Comparison of ENCODE assay signal across 8 cellular contexts in genomic region chr12:132828706-132829534, GRCh38. TPM values are rescaled to one million over a fixed set of nuclear protein-coding genes. Genes with fewer than 3 reads are reported as not detected.
DNase-seq lines count a peak whose midpoint lies in the region; ATAC-seq and TF ChIP-seq lines count a peak whose summit lies in the region.

Gene GOLGA3, minus strand, starts transcription at chr12:132828869. Its CDS starts 6,741 bp downstream, at chr12:132822128.

- TF ChIP-seq EP300 in gastroesophageal sphincter (IDR thresholded peaks at IDR 0.05) = no peak

- H3K27ac ChIP-seq in gastroesophageal sphincter (peak within 1 kb of the TSS; percentile 78 to 96 (median 95)), neutrophil (peak within 1 kb of the TSS; percentile 98)

- peak; percentile 98 for ATAC-seq in gastroesophageal sphincter

- H3K36me3 ChIP-seq in gastroesophageal sphincter (peaks cover 0 to 55% of the 10 kb centered on the region in 2 donors), neutrophil (peaks cover 36% of the 10 kb centered on the region)

- in situ Hi-C loops in SK-MEL-5 (cut with HindIII; ENCODE audit: low pct_unique_long_range_greater_than_20kb, low sequenced_read_pairs) = no loop called here

- TF ChIP-seq CTCF in HFF-Myc (IDR thresholded peaks at IDR 0.05; ENCODE audit: low read depth, low read length, missing control alignments) (no peak), gastroesophageal sphincter (IDR thresholded peaks at IDR 0.05) (no peak), neutrophil (IDR thresholded peaks at IDR 0.05) (no peak), subcutaneous adipose tissue (IDR thresholded peaks at IDR 0.05; ENCODE audit: low read depth) (no peak)

- 5 to 39% methylated on average over 3 to 22 of the region's 78 CpGs for WGBS in gastroesophageal sphincter (ENCODE audit: low coverage in 1 of 2), 2 donors

- H3K9me3 ChIP-seq in gastroesophageal sphincter = no peaks in the 10 kb centered on the region
- H3K9me3 ChIP-seq in neutrophil = no peaks in the 10 kb centered on the region

- H3K4me1 ChIP-seq in gastroesophageal sphincter (peaks cover 0 to 32% (median 9%) of the 10 kb centered on the region in 3 donors), neutrophil (ENCODE audit: control insufficient read depth in 1 of 2, insufficient read depth in 1 of 2, low read depth in 1 of 2, low read length in 1 of 2) (peaks cover 13 to 16% of the 10 kb centered on the region in 2 experiments)

- H3K27me3 ChIP-seq in gastroesophageal sphincter (no peaks in the 10 kb centered on the region), neutrophil (no peaks in the 10 kb centered on the region)

- H3K4me3 ChIP-seq in HFF-Myc (replicated peaks; ENCODE audit: low read depth, low read length) (peak within 1 kb of the TSS; percentile 97), gastroesophageal sphincter (peak within 1 kb of the TSS; percentile 70 to 86), neutrophil (ENCODE audit: low read depth in 1 of 2, low read length in 1 of 2) (peak within 1 kb of the TSS; percentile 81 to 82)

- DNase-seq in GM04503 (ENCODE audit: low read depth) (peak; percentile 63), HFF-Myc (ENCODE audit: extremely low read depth, low read depth) (peak; percentile 72), NAMALWA (ENCODE audit: low spot score) (peak; percentile 94), SK-MEL-5 (ENCODE audit: low read depth, low spot score) (peak; percentile 94)
- peak; percentile 94 for DNase-seq in activated naive CD4-positive, alpha-beta T cell treated with Interleukin-2 at 50 U/mL for 16 hours

- peak in 1 of 2 donors; percentile 64 for TF ChIP-seq POLR2A in gastroesophageal sphincter (IDR thresholded peaks at IDR 0.05)

RNA-seq across cellular contexts. Expression of gene GOLGA3, which starts in this region (rescaled TPM):
- 37.7 and 44.4 TPM in 2 replicates for total RNA-seq in SK-MEL-5 (2014; rRNA removed; shearing (Covaris generic))
- polyA plus RNA-seq in SK-MEL-5 (2015; cell fraction: cytosol; rRNA removed) = 39.4 and 54.5 TPM in 2 replicates
- 52.9 and 61.7 TPM in 2 replicates for polyA plus RNA-seq in SK-MEL-5 (2015; cell fraction: nucleus; rRNA removed)
- 100 to 1,000 TPM in 1 of 4 donors, 10 to 100 TPM in 3; 54.8 to 126 (median 74.1) TPM for total RNA-seq in gastroesophageal sphincter
- total RNA-seq in subcutaneous adipose tissue = 10 to 100 TPM; 45.9 to 86.8 (median 60.4) TPM

Comparison
In these comparisons a context has a peak if more than half of its experiments do, and no peak if none do; other contexts are left out.
1. Peak in every context shown above with its lines: DNase-seq, ATAC-seq, H3K4me3 ChIP-seq and H3K27ac ChIP-seq.